Comparison of ENCODE assay signal across 26 cellular contexts in the genomic region with DNA sequence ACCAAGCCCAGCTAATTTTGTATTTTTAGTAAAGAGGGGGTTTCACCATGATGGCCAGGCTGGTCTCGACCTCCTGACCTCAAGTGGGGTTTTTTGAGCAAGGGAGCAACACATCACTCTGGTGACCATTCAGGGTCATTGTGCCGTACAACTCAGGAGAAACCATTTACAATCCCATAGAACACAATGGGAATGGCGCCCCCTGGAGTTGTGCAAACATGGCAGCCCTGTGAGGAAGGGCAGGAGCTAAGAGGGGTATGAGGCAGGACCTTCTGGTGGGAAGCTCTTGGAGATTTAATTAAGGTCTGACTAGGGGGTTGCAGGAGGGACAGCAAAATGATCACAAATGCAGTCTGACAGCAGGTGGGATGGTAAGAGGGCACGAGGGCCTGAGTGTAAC. TPM values are rescaled to one million over a fixed set of nuclear protein-coding genes. Genes with fewer than 3 reads are reported as not detected.
DNase-seq lines count a peak whose midpoint lies in the region; ATAC-seq, FAIRE-seq and TF ChIP-seq lines count a peak whose summit lies in the region.
"Had no signal": no experiment of that assay in that cellular context is flagged by ENCODE, and none has a peak within 500 bp of the region (broad histone marks: within the 10 kb centered on the region; RNA-seq: fewer than 3 reads in every experiment).

No MANE protein-coding gene starts in this region.

- no peak for ATAC-seq in GM18520 (IDR thresholded peaks at IDR 0.05; ENCODE audit: unreplicated experiment)
- ATAC-seq: activated CD4-positive, alpha-beta T cell treated with anti-CD3 and anti-CD28 coated beads for 36 hours; activated T-cell treated with anti-CD3 and anti-CD28 coated beads, Interleukin-2, amount 50 U/mL, for 4 hours; Right ventricle myocardium inferior; T-cell had no signal

- H3K36me3 ChIP-seq in BE2C = no peaks in the 10 kb centered on the region
- no peaks in the 10 kb centered on the region for H3K36me3 ChIP-seq in H1 (ENCODE audit: control insufficient read depth in 2 of 4, insufficient read depth in 4 of 4, low read length in 3 of 4)
- no peaks in the 10 kb centered on the region for H3K36me3 ChIP-seq in WERI-Rb-1
- H3K36me3 ChIP-seq: left ventricle myocardium inferior, MG63 had no signal

- no peak overlapping the region for H2BK20ac ChIP-seq in H1 (ENCODE audit: low read length)

- H3K9me3 ChIP-seq in BE2C = no peaks in the 10 kb centered on the region
- peaks cover 2 to 9% of the 10 kb centered on the region in 2 experiments; a peak in 1 of 4 replicates for H3K9me3 ChIP-seq in H1 (ENCODE audit: insufficient read depth in 2 of 2, low read depth in 1 of 2, low read length in 1 of 2)
- H3K9me3 ChIP-seq in WERI-Rb-1 (ENCODE audit: severe bottlenecking) = peaks cover 8% of the 10 kb centered on the region
- H3K9me3 ChIP-seq: MG63 had no signal

- H3K18ac ChIP-seq in H1 (ENCODE audit: extremely low read depth, low read length) = no peak overlapping the region

- no peaks in the 10 kb centered on the region for H3K23me2 ChIP-seq in H1 (ENCODE audit: low read depth, low read length)

- no peak overlapping the region for H4K91ac ChIP-seq in H1 (replicated peaks; ENCODE audit: insufficient read length, low read length)

- H3K4me2 ChIP-seq in H1 (ENCODE audit: insufficient read depth in 1 of 2, low read depth in 2 of 2, low read length in 2 of 2) = no peak overlapping the region

- no peak overlapping the region for H3K9ac ChIP-seq in H1 (replicated peaks in 1 of 4; ENCODE audit: extremely low read depth in 1 of 4, low read depth in 3 of 4, low read length in 3 of 4)

- TF ChIP-seq EP300 in H1 (IDR thresholded peaks at IDR 0.05; ENCODE audit: borderline replicate concordance in 1 of 2, low read depth in 2 of 2, low read length in 2 of 2) = no peak

- TF ChIP-seq POLR2A in NB4 (IDR thresholded peaks at IDR 0.05; ENCODE audit: extremely low read depth, insufficient read length) = no peak
- no peak for TF ChIP-seq POLR2A in H1 (IDR thresholded peaks at IDR 0.05; ENCODE audit: control extremely low read depth in 1 of 2, low read depth in 2 of 2, low read length in 2 of 2)

- no peaks in the 10 kb centered on the region for H3K79me2 ChIP-seq in H1 (ENCODE audit: control insufficient read depth in 1 of 2, insufficient read depth in 2 of 2, low read length in 2 of 2)

- H3K14ac ChIP-seq in H1 (ENCODE audit: insufficient read length) = no peak overlapping the region

- no peak overlapping the region for H3K4ac ChIP-seq in H1 (replicated peaks; ENCODE audit: insufficient read length, low read depth, low read length)

- H3K79me1 ChIP-seq in H1 (ENCODE audit: low read depth, low read length) = 0 out of 2 replicates have a peak, but pooled peaks cover 2% of the 10 kb centered on the region

- FAIRE-seq in H1 (lab: Jason Lieb, UNC) = no peak
- FAIRE-seq: TTC549 had no signal

- no peak overlapping the region for H2BK12ac ChIP-seq in H1 (ENCODE audit: low read depth, low read length)

- H3K23ac ChIP-seq in H1 (ENCODE audit: insufficient read length) = no peak overlapping the region

- DNase-seq in BE2C = no peak
- no peak for DNase-seq in NB4 (ENCODE audit: low read depth)
- DNase-seq in H1 (ENCODE audit: low read depth in 1 of 2, low spot score in 2 of 2) = no peak
- no peak for DNase-seq in WERI-Rb-1
- no peak for DNase-seq in HuH-7 (ENCODE audit: low spot score)
- DNase-seq in activated CD4-positive, alpha-beta T cell treated with anti-CD3 and anti-CD28 coated beads for 1 hour = no peak
- DNase-seq: activated CD4-positive, alpha-beta T cell treated with anti-CD3 and anti-CD28 coated beads for 36 hours; activated naive CD4-positive, alpha-beta T cell treated with anti-CD3 and anti-CD28 coated beads for 36 hours; activated T-cell treated with anti-CD3 and anti-CD28 coated beads, Interleukin-2, amount 50 U/mL, for 4 hours; amygdala; CD4-positive, alpha-beta T cell; central memory CD4-positive, alpha-beta T cell; foreskin fibroblast; IMR-90; left ventricle myocardium inferior; MG63; midbrain; NCI-H146; NCI-H2171; NCI-H526 treated with DMSO at 0.1 percent for 48 hours; substantia nigra; T-cell had no signal

- TF ChIP-seq CTCF in BE2C (IDR thresholded peaks at IDR 0.05; ENCODE audit: low read depth, low read length) = peak; percentile 20
- TF ChIP-seq CTCF in GM12873 (IDR thresholded peaks at IDR 0.05; ENCODE audit: insufficient read depth, low read depth, low read length, missing control alignments) = peak; percentile 20
- TF ChIP-seq CTCF in NB4 (IDR thresholded peaks at IDR 0.05; ENCODE audit: low read depth, low read length) = peak; percentile 4
- peak; percentile 15 to 34 (median 24); a peak in 2 of 4 replicates for TF ChIP-seq CTCF in H1 (IDR thresholded peaks at IDR 0.05; ENCODE audit: control extremely low read depth in 1 of 3, insufficient read depth in 1 of 3, low read depth in 1 of 3, low read length in 3 of 3)
- TF ChIP-seq CTCF in WERI-Rb-1 (IDR thresholded peaks at IDR 0.05; ENCODE audit: low read depth, low read length) = no peak

- no peak overlapping the region for H2BK15ac ChIP-seq in H1 (ENCODE audit: low read length)

- no peaks in the 10 kb centered on the region for H3K27me3 ChIP-seq in BE2C
- peaks cover 0 to 10% (median 2%) of the 10 kb centered on the region in 4 experiments; a peak in 3 of 7 replicates for H3K27me3 ChIP-seq in H1 (replicated peaks in 1 of 4; ENCODE audit: control insufficient read depth in 3 of 4, extremely low read depth in 1 of 4, insufficient read depth in 3 of 4, low read length in 3 of 4)
- H3K27me3 ChIP-seq in WERI-Rb-1 (ENCODE audit: insufficient read depth, low read depth, severe bottlenecking) = peaks cover 74% of the 10 kb centered on the region

- H2AFZ ChIP-seq in H1 (ENCODE audit: low read length) = no peak overlapping the region

- H3K56ac ChIP-seq in H1 (replicated peaks; ENCODE audit: insufficient read length, low read depth, low read length) = no peak overlapping the region

- 84% methylated on average over 4 of the region's 4 CpGs; no CpG with 5 or more reads in 1 of the 2 experiments for WGBS in H1 (ENCODE audit: extremely low coverage in 1 of 2, insufficient coverage in 1 of 2, insufficient read length in 1 of 2, insufficient replicate concordance in 2 of 2, low coverage in 1 of 2, low lambda C conversion rate in 2 of 2, missing lambda C conversion rate in 1 of 2), 2 experiments

- H2BK120ac ChIP-seq in H1 (replicated peaks; ENCODE audit: low read depth, low read length) = no peak overlapping the region

- no peak overlapping the region for H3K27ac ChIP-seq in H1 (ENCODE audit: low read depth, low read length)
- H3K27ac ChIP-seq in WERI-Rb-1 = no peak overlapping the region
- H3K27ac ChIP-seq: left ventricle myocardium inferior had no signal

- H3K4me3 ChIP-seq in BE2C (ENCODE audit: low read depth, low read length) (no peak overlapping the region), NB4 (ENCODE audit: low read depth, low read length) (no peak overlapping the region), H1 (ENCODE audit: extremely low read depth in 1 of 4, insufficient read depth in 2 of 4, low read depth in 3 of 4, low read length in 4 of 4) (no peak overlapping the region), WERI-Rb-1 (ENCODE audit: low read depth, low read length) (no peak overlapping the region)
- H3K4me3 ChIP-seq: left ventricle myocardium inferior, MG63 had no signal

- no peak; a peak in 1 of 4 replicates for TF ChIP-seq RAD21 in H1 (IDR thresholded peaks at IDR 0.05 in 1 of 2, conservative IDR thresholded peaks at IDR 0.05 in 1 of 2; ENCODE audit: low read depth in 2 of 2, low read length in 2 of 2)

- H2BK5ac ChIP-seq in H1 (ENCODE audit: low read depth, low read length) = no peak overlapping the region

- H4K20me1 ChIP-seq in H1 (replicated peaks in 1 of 2; ENCODE audit: control insufficient read depth in 1 of 2, insufficient read depth in 2 of 2, low read length in 2 of 2) = no peaks in the 10 kb centered on the region

- CTCF ChIA-PET in H1 (lab: Charles Lee; ENCODE audit: partially characterized antibody) = interaction anchor here (0.6 to 3.5 kb wide), 7 partner anchors 12 to 155 kb away, joined by 3 to 16 read pairs (median 5); no protein-coding TSS in a partner anchor

- no peaks in the 10 kb centered on the region for H3K4me1 ChIP-seq in BE2C
- H3K4me1 ChIP-seq in H1 (replicated peaks in 1 of 4; ENCODE audit: control insufficient read depth in 3 of 4, insufficient read depth in 4 of 4, low read length in 3 of 4) = peaks cover 11 to 19% (median 13%) of the 10 kb centered on the region in 4 experiments
- H3K4me1 ChIP-seq: left ventricle myocardium inferior had no signal

- no peak overlapping the region for H4K5ac ChIP-seq in H1 (ENCODE audit: insufficient read length, low read depth, low read length)

- no peak overlapping the region for H2AK5ac ChIP-seq in H1 (ENCODE audit: low read depth, low read length)

- POLR2A ChIA-PET in H1 (lab: Charles Lee; ENCODE audit: partially characterized antibody) = interaction anchor here (5.4 kb wide), 1 partner anchor 7 kb away, joined by 28 read pairs; a partner anchor contains a TSS

- H4K8ac ChIP-seq in H1 (ENCODE audit: extremely low read depth, insufficient read depth, low read length) = no peak overlapping the region

TF ChIP-seq in H1, 55 proteins besides CTCF, POLR2A, EP300 and RAD21 (continues in another document):
- TF ChIP-seq MAFK (IDR thresholded peaks at IDR 0.05; ENCODE audit: low read depth, low read length) = no peak
- TF ChIP-seq BRCA1 (IDR thresholded peaks at IDR 0.05; ENCODE audit: low read depth, low read length) = no peak

RNA-seq across cellular contexts. Expression of a gene that starts 9.2 kb away (rescaled TPM):
- polyA plus RNA-seq in BE2C (2012; ENCODE audit: insufficient read depth, insufficient read length, low read depth) = 0.42 TPM
- not detected in 2 replicates for total RNA-seq in H1 (2021; fragmentation: NEBNext Ultra II Directional; extraction: Animal tissue kit (Norgen Biotek cat#: 25700))
- 0.02 TPM in 1 of 2 replicates, not detected in the other for polyA plus RNA-seq in H1 (2011; rRNA removed)
- not detected for polyA plus RNA-seq in H1 (2011; cell fraction: cytosol; rRNA removed)
- polyA plus RNA-seq in H1 (2011; cell fraction: nucleus; rRNA removed) = 0.14 TPM
- not detected in 4 replicates for polyA plus RNA-seq in H1 (2012, experiment 1 of 2)
- not detected for polyA plus RNA-seq in H1 (2012, experiment 2 of 2)
- polyA plus RNA-seq in H1 (2013, experiment 1 of 2) = 0.02 TPM
- not detected for polyA plus RNA-seq in H1 (2013, experiment 2 of 2)
- not detected in 2 replicates for polyA minus RNA-seq in H1 (2011; rRNA and poly(A)+ RNA removed)
- polyA minus RNA-seq in H1 (2011; cell fraction: cytosol; rRNA and poly(A)+ RNA removed) = not detected
- polyA minus RNA-seq in H1 (2011; cell fraction: nucleus; rRNA and poly(A)+ RNA removed) = not detected
- total RNA-seq: IMR-90 had no signal
- polyA plus RNA-seq: IMR-90 had no signal

RNA-seq across cellular contexts. Expression of a gene that starts 43.5 kb away (rescaled TPM):
- polyA plus RNA-seq in BE2C (2012; ENCODE audit: insufficient read depth, insufficient read length, low read depth) = not detected
- not detected in 2 replicates for total RNA-seq in H1 (2021; fragmentation: NEBNext Ultra II Directional; extraction: Animal tissue kit (Norgen Biotek cat#: 25700))
- polyA plus RNA-seq in H1 (2011; rRNA removed) = 0.20 TPM in 1 of 2 replicates, not detected in the other
- polyA plus RNA-seq in H1 (2011; cell fraction: cytosol; rRNA removed) = 0.10 TPM
- 0.09 TPM for polyA plus RNA-seq in H1 (2011; cell fraction: nucleus; rRNA removed)
- not detected in 4 replicates for polyA plus RNA-seq in H1 (2012, experiment 1 of 2)
- not detected for polyA plus RNA-seq in H1 (2012, experiment 2 of 2)
- polyA plus RNA-seq in H1 (2013, experiment 1 of 2) = 0.08 TPM
- not detected for polyA plus RNA-seq in H1 (2013, experiment 2 of 2)
- polyA minus RNA-seq in H1 (2011; rRNA and poly(A)+ RNA removed) = not detected in 2 replicates
- polyA minus RNA-seq in H1 (2011; cell fraction: cytosol; rRNA and poly(A)+ RNA removed) = not detected
- not detected for polyA minus RNA-seq in H1 (2011; cell fraction: nucleus; rRNA and poly(A)+ RNA removed)
- total RNA-seq: IMR-90 had no signal
- polyA plus RNA-seq: IMR-90 had no signal
